ENCODE assay signal across 22 cellular contexts in the genomic region with DNA sequence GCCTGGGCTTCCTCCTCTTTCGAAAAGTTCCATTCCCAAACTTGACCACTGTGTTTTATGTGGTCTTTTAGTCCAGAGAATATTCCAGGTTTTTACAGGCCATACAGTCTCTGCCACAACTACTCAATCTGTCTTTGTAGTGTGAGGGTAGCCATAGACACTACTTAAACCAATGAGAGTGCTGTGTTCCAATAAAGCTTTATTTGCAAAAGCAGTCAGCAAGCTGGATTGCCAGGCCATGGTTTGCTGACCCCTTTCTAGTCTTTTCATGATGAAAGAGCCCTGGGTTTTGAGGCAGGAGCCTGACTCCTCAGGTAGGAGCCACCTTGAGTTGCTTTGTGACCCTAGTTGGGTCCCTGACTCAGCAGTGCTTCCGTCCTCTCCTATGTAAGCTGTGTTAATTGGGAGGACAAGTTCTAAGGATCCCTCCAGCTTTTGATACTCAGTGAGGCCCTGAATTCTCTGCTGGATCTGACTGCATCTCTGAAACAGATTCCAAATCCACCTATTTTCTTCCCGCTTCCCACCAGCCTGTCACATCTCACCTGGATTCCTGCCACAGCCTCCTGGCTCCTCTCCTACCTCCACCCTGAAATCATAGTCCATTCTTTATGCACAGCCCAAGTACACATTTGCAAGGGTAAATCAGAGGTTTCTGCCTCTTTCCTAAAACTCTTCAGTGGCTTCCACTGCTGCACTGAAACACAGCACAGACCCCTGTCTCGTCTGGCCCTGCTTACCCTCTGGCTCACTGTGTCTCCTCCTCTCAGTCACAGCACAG. TPM values are rescaled to one million over a fixed set of nuclear protein-coding genes. Genes with fewer than 3 reads are reported as not detected.
A peak's percentile ranks its signal among the peaks of the same experiment; 100 is the strongest.
DNase-seq lines count a peak whose midpoint lies in the region; ATAC-seq and TF ChIP-seq lines count a peak whose summit lies in the region.
"Had no signal": no experiment of that assay in that cellular context is flagged by ENCODE, and none has a peak within 500 bp of the region (broad histone marks: within the 10 kb centered on the region; RNA-seq: fewer than 3 reads in every experiment).

No MANE protein-coding gene starts in this region.

- H2AK9ac ChIP-seq in IMR-90 (replicated peaks; ENCODE audit: low read depth, low read length, poor library complexity): no peak overlapping the region

- H3K27ac ChIP-seq in IMR-90 (ENCODE audit: insufficient read depth, low read length) (no peak overlapping the region), gastroesophageal sphincter (no peak overlapping the region)
- H3K27ac ChIP-seq: C4-2B, gastrocnemius medialis, neutrophil had no signal

- peak overlapping the region; percentile 81; the same call in 1 of the 3 replicates for H2BK15ac ChIP-seq in IMR-90 (ENCODE audit: low read depth, low read length)

- no peaks in the 10 kb centered on the region for H4K20me1 ChIP-seq in IMR-90 (ENCODE audit: insufficient read depth, low read length)

- peak overlapping the region; percentile 83 for H3K4me3 Mint-ChIP-seq in activated CD4-positive, alpha-beta T cell treated with anti-CD3 and anti-CD28 coated beads, Interleukin-2, amount 10 ng/mL, durations not matched to agents 24 days and 14 days
- no peak overlapping the region for H3K4me3 Mint-ChIP-seq in central memory CD8-positive, alpha-beta T cell
- peak overlapping the region; percentile 64 for H3K4me3 Mint-ChIP-seq in natural killer cell treated with Interleukin-12 subunit alpha and Interleukin-12 subunit beta and Interleukin-15 and Interleukin-18, amount 100 ng/mL, for 72 hours

- H3K4ac ChIP-seq in IMR-90 (ENCODE audit: low read depth, low read length): peak overlapping the region; percentile 94

- POLR2A ChIA-PET in IMR-90 (lab: Charles Lee; ENCODE audit: unreplicated experiment): no interaction called here

- no peaks in the 10 kb centered on the region for H3K27me3 Mint-ChIP-seq in activated CD4-positive, alpha-beta T cell treated with anti-CD3 and anti-CD28 coated beads, Interleukin-2, amount 10 ng/mL, durations not matched to agents 24 days and 14 days
- no peaks in the 10 kb centered on the region for H3K27me3 Mint-ChIP-seq in central memory CD8-positive, alpha-beta T cell
- no peaks in the 10 kb centered on the region for H3K27me3 Mint-ChIP-seq in natural killer cell treated with Interleukin-12 subunit alpha and Interleukin-12 subunit beta and Interleukin-15 and Interleukin-18, amount 100 ng/mL, for 72 hours

- H3K56ac ChIP-seq in IMR-90 (ENCODE audit: extremely low read depth, insufficient read depth, low read length): no peak overlapping the region

- H2AFZ ChIP-seq in IMR-90 (replicated peaks; ENCODE audit: low read length, poor library complexity): no peak overlapping the region

- in situ Hi-C loops in IMR-90 (cut with MboI; ENCODE audit: low sequenced_read_pairs): no loop called here

- no peaks in the 10 kb centered on the region for H3K9me3 Mint-ChIP-seq in activated CD4-positive, alpha-beta T cell treated with anti-CD3 and anti-CD28 coated beads, Interleukin-2, amount 10 ng/mL, durations not matched to agents 24 days and 14 days
- no peaks in the 10 kb centered on the region for H3K9me3 Mint-ChIP-seq in central memory CD8-positive, alpha-beta T cell
- H3K9me3 Mint-ChIP-seq in natural killer cell treated with Interleukin-12 subunit alpha and Interleukin-12 subunit beta and Interleukin-15 and Interleukin-18, amount 100 ng/mL, for 72 hours: no peaks in the 10 kb centered on the region

- H3K36me3 ChIP-seq in IMR-90 (ENCODE audit: control insufficient read depth, insufficient read depth, low read length) (peaks cover 3% of the 10 kb centered on the region), gastroesophageal sphincter (peaks cover 0 to 7% of the 10 kb centered on the region in 2 donors)
- H3K36me3 ChIP-seq: gastrocnemius medialis, MG63 had no signal

- intact Hi-C loops in activated CD4-positive, alpha-beta T cell treated with anti-CD3 and anti-CD28 coated beads, Interleukin-2, amount 10 ng/mL, durations not matched to agents 24 days and 14 days (cut with micrococcal nuclease): loop anchor here (1.0 kb wide), 1 partner anchor 10 kb away; no protein-coding TSS in a partner anchor
- intact Hi-C loops in IMR-90 (cut with micrococcal nuclease): no loop called here

- 0 out of 2 replicates have a peak, but pooled peaks cover 2% of the 10 kb centered on the region for H3K9me3 ChIP-seq in IMR-90 (ENCODE audit: control insufficient read depth, insufficient read depth, low read length)
- no peaks in the 10 kb centered on the region for H3K9me3 ChIP-seq in gastroesophageal sphincter
- H3K9me3 ChIP-seq: gastrocnemius medialis, MG63, neutrophil, SJSA1 had no signal

- H3K18ac ChIP-seq in IMR-90 (ENCODE audit: low read depth, low read length): no peak overlapping the region

- no peak overlapping the region for H3K4me2 ChIP-seq in IMR-90 (ENCODE audit: low read depth, low read length)

- H2BK120ac ChIP-seq in IMR-90 (ENCODE audit: low read depth, low read length): peak overlapping the region; percentile 94

- H3K4me1 Mint-ChIP-seq in activated CD4-positive, alpha-beta T cell treated with anti-CD3 and anti-CD28 coated beads, Interleukin-2, amount 10 ng/mL, durations not matched to agents 24 days and 14 days: peaks cover 66% of the 10 kb centered on the region
- peaks cover 72% of the 10 kb centered on the region for H3K4me1 Mint-ChIP-seq in central memory CD8-positive, alpha-beta T cell
- peaks cover 38 to 48% of the 10 kb centered on the region in 2 donors for H3K4me1 Mint-ChIP-seq in natural killer cell treated with Interleukin-12 subunit alpha and Interleukin-12 subunit beta and Interleukin-15 and Interleukin-18, amount 100 ng/mL, for 72 hours (ENCODE audit: low read depth in 2 of 2)

- no CpG with 5 or more reads among the region's 4 CpGs for WGBS in IMR-90 (ENCODE audit: extremely low coverage in 2 of 2, insufficient read length in 1 of 2), 2 experiments
- WGBS in gastroesophageal sphincter (ENCODE audit: low coverage in 1 of 2), 2 donors: 82 to 93% methylated on average over 4 of the region's 4 CpGs

- peaks cover 34 to 94% of the 10 kb centered on the region in 2 experiments for H3K79me1 ChIP-seq in IMR-90 (ENCODE audit: low read depth in 1 of 2, low read length in 2 of 2)

- H3K14ac ChIP-seq in IMR-90 (replicated peaks; ENCODE audit: low read depth, low read length): peak overlapping the region; percentile 96

- dilution Hi-C loops in IMR-90 (cut with HindIII; ENCODE audit: low sequenced_read_pairs, unreplicated experiment): no loop called here

- CTCF ChIA-PET in IMR-90 (lab: Yijun Ruan, JAX): no interaction called here

- peak overlapping the region in 1 of 2 experiments; percentile 94; a peak in 2 of 4 replicates for H4K8ac ChIP-seq in IMR-90 (ENCODE audit: low read depth in 2 of 2, low read length in 2 of 2)

- no TSS peak for BruUV-seq in IMR-90 (replicated peaks; lab: Mats Ljungman, UMichigan)

- H2BK5ac ChIP-seq in IMR-90 (ENCODE audit: low read depth, low read length, poor library complexity, severe bottlenecking): peak overlapping the region; percentile 72

- H3K27ac Mint-ChIP-seq in activated CD4-positive, alpha-beta T cell treated with anti-CD3 and anti-CD28 coated beads, Interleukin-2, amount 10 ng/mL, durations not matched to agents 24 days and 14 days: peak overlapping the region; percentile 83
- peak overlapping the region; percentile 58 for H3K27ac Mint-ChIP-seq in central memory CD8-positive, alpha-beta T cell (ENCODE audit: low read depth)
- H3K27ac Mint-ChIP-seq in natural killer cell treated with Interleukin-12 subunit alpha and Interleukin-12 subunit beta and Interleukin-15 and Interleukin-18, amount 100 ng/mL, for 72 hours: peak overlapping the region; percentile 64 to 90

- TF ChIP-seq POLR2A in IMR-90 (IDR thresholded peaks at IDR 0.05; ENCODE audit: low read depth, low read length) (no peak), gastroesophageal sphincter (IDR thresholded peaks at IDR 0.05) (no peak)

- TF ChIP-seq RAD21 in IMR-90 (IDR thresholded peaks at IDR 0.05; ENCODE audit: low read length): no peak

- H3K4me3 ChIP-seq in IMR-90 (ENCODE audit: insufficient read depth, low read depth, low read length) (no peak overlapping the region), gastroesophageal sphincter (no peak overlapping the region)
- H3K4me3 ChIP-seq: gastrocnemius medialis, MG63, SJSA1 had no signal

- TF ChIP-seq CTCF in IMR-90 (conservative IDR thresholded peaks at IDR 0.05; ENCODE audit: low read depth, low read length) (no peak), gastroesophageal sphincter (IDR thresholded peaks at IDR 0.05) (no peak)

- peaks cover 25% of the 10 kb centered on the region for H3K4me1 ChIP-seq in IMR-90 (ENCODE audit: control insufficient read depth, insufficient read depth, low read length)
- peaks cover 0 to 28% (median 22%) of the 10 kb centered on the region in 3 donors for H3K4me1 ChIP-seq in gastroesophageal sphincter

- ATAC-seq in IMR-90 (ENCODE audit: low read depth) (no peak), gastroesophageal sphincter (no peak)
- ATAC-seq in central memory CD8-positive, alpha-beta T cell (replicated peaks; ENCODE audit: extremely low read depth, poor library complexity, severe bottlenecking): no peak
- no peak for ATAC-seq in natural killer cell treated with Interleukin-12 subunit alpha and Interleukin-12 subunit beta and Interleukin-15 and Interleukin-18, amount 100 ng/mL, for 72 hours
- ATAC-seq: gastrocnemius medialis, HCT116 had no signal

- H3K9me1 ChIP-seq in IMR-90 (ENCODE audit: insufficient read depth, low read length): peaks cover 47% of the 10 kb centered on the region

- peak overlapping the region; percentile 97 for H4K91ac ChIP-seq in IMR-90 (ENCODE audit: insufficient read depth, low read depth, low read length)

- TF ChIP-seq EP300 in gastroesophageal sphincter (IDR thresholded peaks at IDR 0.05): no peak

- peak overlapping the region; percentile 97; the same call in 1 of the 2 replicates for H2BK20ac ChIP-seq in IMR-90 (ENCODE audit: low read depth, low read length)

- H3K9ac ChIP-seq in IMR-90 (ENCODE audit: low read depth, low read length): no peak overlapping the region

- H3K27me3 ChIP-seq in IMR-90 (ENCODE audit: control insufficient read depth, insufficient read depth, low read length): no peaks in the 10 kb centered on the region
- H3K27me3 ChIP-seq in gastroesophageal sphincter: no peaks in the 10 kb centered on the region
- H3K27me3 ChIP-seq: gastrocnemius medialis, MG63, neutrophil, SJSA1 had no signal

- no peak for DNase-seq in activated CD4-positive, alpha-beta T cell treated with anti-CD3 and anti-CD28 coated beads, Interleukin-2, amount 10 ng/mL, durations not matched to agents 24 days and 14 days
- no peak for DNase-seq in activated CD4-positive, alpha-beta T cell treated with anti-CD3 and anti-CD28 coated beads for 1 hour
- no peak for DNase-seq in IMR-90
- DNase-seq in central memory CD8-positive, alpha-beta T cell (ENCODE audit: low spot score in 2 of 2): no peak
- DNase-seq in natural killer cell treated with Interleukin-12 subunit alpha and Interleukin-12 subunit beta and Interleukin-15 and Interleukin-18, amount 100 ng/mL, for 72 hours (ENCODE audit: low spot score): no peak
- no peak for DNase-seq in AG20443 (ENCODE audit: low spot score)
- DNase-seq in anterior cingulate cortex (lab: John Stamatoyannopoulos, UW): no peak
- DNase-seq: ACHN; dermis blood vessel endothelial cell; gastrocnemius medialis; kidney glomerular epithelial cell; MG63; NCI-H1694 treated with DMSO at 0.1 percent for 48 hours; NCI-H2227 treated with DMSO at 0.1 percent for 48 hours; NCI-H774; stimulated activated CD4-positive, alpha-beta T cell treated with anti-CD3 and anti-CD28 coated beads, Interleukin-4, amount 100 ng/mL, for 24 hours; T1000 had no signal

- peak overlapping the region; percentile 97 for H3K23ac ChIP-seq in IMR-90 (ENCODE audit: low read depth, low read length)

- peaks cover 45% of the 10 kb centered on the region for H3K36me3 Mint-ChIP-seq in activated CD4-positive, alpha-beta T cell treated with anti-CD3 and anti-CD28 coated beads, Interleukin-2, amount 10 ng/mL, durations not matched to agents 24 days and 14 days (ENCODE audit: low read depth)
- H3K36me3 Mint-ChIP-seq in central memory CD8-positive, alpha-beta T cell (ENCODE audit: insufficient read depth): peaks cover 6% of the 10 kb centered on the region
- no peaks in the 10 kb centered on the region for H3K36me3 Mint-ChIP-seq in natural killer cell treated with Interleukin-12 subunit alpha and Interleukin-12 subunit beta and Interleukin-15 and Interleukin-18, amount 100 ng/mL, for 72 hours

- peak overlapping the region; percentile 93 for H2AK5ac ChIP-seq in IMR-90 (ENCODE audit: low read depth, low read length)

- H4K5ac ChIP-seq in IMR-90 (ENCODE audit: low read depth, low read length): peak overlapping the region; percentile 30; the same call in 1 of the 2 replicates

RNA-seq across cellular contexts. Expression of a gene that starts 13.5 kb away (rescaled TPM):
- total RNA-seq in activated CD4-positive, alpha-beta T cell treated with anti-CD3 and anti-CD28 coated beads, Interleukin-2, amount 10 ng/mL, durations not matched to agents 24 days and 14 days: 42.7 and 50.7 TPM in 2 replicates
- total RNA-seq in IMR-90 (2012; rRNA removed) (43.9 and 46.2 TPM in 2 replicates), gastroesophageal sphincter (10 to 100 TPM; 19.1 to 49.1 (median 34.0) TPM)
- polyA plus RNA-seq in IMR-90 (2012; rRNA removed): 66.8 and 67.0 TPM in 2 replicates
- 21.9 and 22.7 TPM in 2 replicates for polyA plus RNA-seq in IMR-90 (2012; cell fraction: cytosol; rRNA removed)
- polyA plus RNA-seq in IMR-90 (2012; cell fraction: nucleus; rRNA removed; ENCODE audit: low replicate concordance): 30.8 and 46.0 TPM in 2 replicates
- 10 to 100 TPM; 32.2 to 44.1 TPM for total RNA-seq in natural killer cell treated with Interleukin-12 subunit alpha and Interleukin-12 subunit beta and Interleukin-15 and Interleukin-18, amount 100 ng/mL, for 72 hours
